In the genomic region with DNA sequence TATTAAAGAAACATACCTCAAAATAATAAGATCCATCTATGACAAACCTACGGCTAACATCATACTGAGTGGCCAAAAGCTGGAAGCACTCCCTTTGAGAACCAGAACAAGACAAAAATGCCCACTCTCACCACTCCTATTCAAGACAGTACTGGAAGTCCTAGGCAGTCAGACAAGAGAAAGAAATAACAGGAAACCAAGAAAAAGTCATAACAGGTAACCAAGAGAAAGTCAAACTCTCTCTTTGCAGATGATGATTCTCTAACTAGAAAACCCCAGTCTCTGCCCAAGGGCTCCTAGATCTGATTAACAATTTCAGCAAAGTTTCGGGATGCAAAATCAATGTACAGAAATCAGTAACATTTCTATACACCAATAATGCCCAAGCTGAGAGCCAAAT, we compare ENCODE assay signal across 1 cellular context.
TF ChIP-seq lines count a peak whose summit lies in the region.

No MANE protein-coding gene starts in this region.

TF ChIP-seq in SK-N-SH, 30 proteins besides CTCF, POLR2A, EP300 and RAD21 (continued from another document):
- TF ChIP-seq, protein P1, sequence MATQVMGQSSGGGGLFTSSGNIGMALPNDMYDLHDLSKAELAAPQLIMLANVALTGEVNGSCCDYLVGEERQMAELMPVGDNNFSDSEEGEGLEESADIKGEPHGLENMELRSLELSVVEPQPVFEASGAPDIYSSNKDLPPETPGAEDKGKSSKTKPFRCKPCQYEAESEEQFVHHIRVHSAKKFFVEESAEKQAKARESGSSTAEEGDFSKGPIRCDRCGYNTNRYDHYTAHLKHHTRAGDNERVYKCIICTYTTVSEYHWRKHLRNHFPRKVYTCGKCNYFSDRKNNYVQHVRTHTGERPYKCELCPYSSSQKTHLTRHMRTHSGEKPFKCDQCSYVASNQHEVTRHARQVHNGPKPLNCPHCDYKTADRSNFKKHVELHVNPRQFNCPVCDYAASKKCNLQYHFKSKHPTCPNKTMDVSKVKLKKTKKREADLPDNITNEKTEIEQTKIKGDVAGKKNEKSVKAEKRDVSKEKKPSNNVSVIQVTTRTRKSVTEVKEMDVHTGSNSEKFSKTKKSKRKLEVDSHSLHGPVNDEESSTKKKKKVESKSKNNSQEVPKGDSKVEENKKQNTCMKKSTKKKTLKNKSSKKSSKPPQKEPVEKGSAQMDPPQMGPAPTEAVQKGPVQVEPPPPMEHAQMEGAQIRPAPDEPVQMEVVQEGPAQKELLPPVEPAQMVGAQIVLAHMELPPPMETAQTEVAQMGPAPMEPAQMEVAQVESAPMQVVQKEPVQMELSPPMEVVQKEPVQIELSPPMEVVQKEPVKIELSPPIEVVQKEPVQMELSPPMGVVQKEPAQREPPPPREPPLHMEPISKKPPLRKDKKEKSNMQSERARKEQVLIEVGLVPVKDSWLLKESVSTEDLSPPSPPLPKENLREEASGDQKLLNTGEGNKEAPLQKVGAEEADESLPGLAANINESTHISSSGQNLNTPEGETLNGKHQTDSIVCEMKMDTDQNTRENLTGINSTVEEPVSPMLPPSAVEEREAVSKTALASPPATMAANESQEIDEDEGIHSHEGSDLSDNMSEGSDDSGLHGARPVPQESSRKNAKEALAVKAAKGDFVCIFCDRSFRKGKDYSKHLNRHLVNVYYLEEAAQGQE (IDR thresholded peaks at IDR 0.05; ENCODE audit: low read depth, low read length), result no peak
